21 cellular contexts compared by ENCODE assay signal in the genomic region with DNA sequence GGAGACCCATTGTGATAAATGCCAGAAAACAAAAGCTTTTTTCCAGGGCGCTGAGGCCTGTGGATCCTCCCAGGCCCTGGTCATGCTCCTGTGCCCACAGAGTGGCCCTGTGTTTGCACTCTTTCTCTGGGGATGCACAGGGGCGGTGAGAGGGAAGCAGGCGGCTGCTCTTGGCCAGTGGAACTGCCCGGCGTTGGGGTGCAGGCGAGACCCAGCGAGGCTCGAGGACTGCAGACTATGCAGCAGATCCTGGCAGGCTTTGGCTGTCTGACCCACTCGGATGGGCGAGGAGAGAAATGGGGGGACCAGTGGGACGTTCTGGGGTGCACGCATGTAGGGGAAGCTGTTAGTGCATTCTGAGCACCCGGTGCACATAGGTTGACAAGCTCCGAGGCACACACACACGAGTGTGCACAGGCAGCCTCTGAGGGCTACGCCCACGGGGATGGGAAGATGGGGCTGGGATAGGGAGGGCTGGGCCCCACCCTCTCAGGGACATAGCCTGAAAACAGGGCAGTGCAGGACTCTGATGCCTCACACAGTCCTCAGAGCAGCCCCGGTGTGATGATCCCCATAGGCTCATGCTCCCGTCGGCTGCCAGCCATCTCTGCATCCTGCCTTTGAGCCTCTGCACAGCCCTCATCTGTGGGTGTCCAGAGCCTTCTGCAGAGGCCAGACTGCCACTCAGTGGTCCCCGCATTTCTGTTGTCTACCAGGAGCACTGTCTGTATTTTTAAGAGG.
DNase-seq lines count a peak whose midpoint lies in the region; ATAC-seq lines count a peak whose summit lies in the region.
"Had no signal": no experiment of that assay in that cellular context is flagged by ENCODE, and none has a peak within 500 bp of the region (broad histone marks: within the 10 kb centered on the region; RNA-seq: fewer than 3 reads in every experiment).

No MANE protein-coding gene starts in this region.

- H3K9ac ChIP-seq in BLaER1 treated with 17β-estradiol and CSF1 and Interleukin-3, amounts not matched to agents 10 nM and 100 nM, result no peak overlapping the region
- H3K9ac ChIP-seq: GM23248 had no signal

- H3K9me3 Mint-ChIP-seq in activated naive CD4-positive, alpha-beta T cell treated with anti-CD3 and anti-CD28 coated beads, Interleukin-2, amount 10 ng/mL, durations not matched to agents 7 days and 5 days, result peaks cover 15% of the 10 kb centered on the region

- ATAC-seq in GM18519 (IDR thresholded peaks at IDR 0.05; ENCODE audit: low FRiP score, unreplicated experiment) (no peak), HG02678 (IDR thresholded peaks at IDR 0.05; ENCODE audit: unreplicated experiment) (no peak)

- CTCF ChIA-PET in activated naive CD4-positive, alpha-beta T cell treated with anti-CD3 and anti-CD28 coated beads, Interleukin-2, amount 10 ng/mL, durations not matched to agents 7 days and 5 days (lab: Charles Lee), result no interaction called here

- H3K27ac Mint-ChIP-seq in activated naive CD4-positive, alpha-beta T cell treated with anti-CD3 and anti-CD28 coated beads, Interleukin-2, amount 10 ng/mL, durations not matched to agents 7 days and 5 days, result no peak overlapping the region

- peaks cover 0 to 10% (median 0%) of the 10 kb centered on the region in 11 experiments; a peak in 4 of 22 replicates for H3K36me3 ChIP-seq in BLaER1 treated with 17β-estradiol and CSF1 and Interleukin-3, amounts not matched to agents 10 nM and 100 nM
- H3K36me3 ChIP-seq: HAP-1 had no signal

- peaks cover 0 to 87% (median 24%) of the 10 kb centered on the region in 11 experiments; a peak in 16 of 22 replicates for H4K20me1 ChIP-seq in BLaER1 treated with 17β-estradiol and CSF1 and Interleukin-3, amounts not matched to agents 10 nM and 100 nM

- H3K9me3 ChIP-seq in BLaER1 treated with 17β-estradiol and CSF1 and Interleukin-3, amounts not matched to agents 10 nM and 100 nM (replicated peaks in 1 of 11), result peaks cover 15 to 22% (median 17%) of the 10 kb centered on the region in 11 experiments
- H3K9me3 ChIP-seq: HAP-1 had no signal

- peaks cover 0 to 21% (median 9%) of the 10 kb centered on the region in 11 experiments; a peak in 12 of 22 replicates for H3K27me3 ChIP-seq in BLaER1 treated with 17β-estradiol and CSF1 and Interleukin-3, amounts not matched to agents 10 nM and 100 nM

- no peaks in the 10 kb centered on the region for H3K27me3 Mint-ChIP-seq in activated naive CD4-positive, alpha-beta T cell treated with anti-CD3 and anti-CD28 coated beads, Interleukin-2, amount 10 ng/mL, durations not matched to agents 7 days and 5 days

- H3K4me2 ChIP-seq in BLaER1 treated with 17β-estradiol and CSF1 and Interleukin-3, amounts not matched to agents 10 nM and 100 nM, result peak overlapping the region in 8 of 11 experiments; percentile 5 to 71 (median 62); a peak in 11 of 22 replicates

- H3K36me3 Mint-ChIP-seq in activated naive CD4-positive, alpha-beta T cell treated with anti-CD3 and anti-CD28 coated beads, Interleukin-2, amount 10 ng/mL, durations not matched to agents 7 days and 5 days, result no peaks in the 10 kb centered on the region
- H3K36me3 Mint-ChIP-seq: CD14-positive monocyte had no signal

- no peak overlapping the region for H3K4me3 Mint-ChIP-seq in activated naive CD4-positive, alpha-beta T cell treated with anti-CD3 and anti-CD28 coated beads, Interleukin-2, amount 10 ng/mL, durations not matched to agents 7 days and 5 days
- H3K4me3 Mint-ChIP-seq: CD14-positive monocyte had no signal

- peak; percentile 66 for DNase-seq in DMS 273 (lab: John Stamatoyannopoulos, UW; ENCODE audit: unreplicated experiment)
- DNase-seq in DMS 273 treated with DMSO at 0.1 percent for 48 hours (lab: John Stamatoyannopoulos, UW), result no peak
- peak; percentile 71 for DNase-seq in NCI-H1694 treated with DMSO at 0.1 percent for 48 hours (lab: John Stamatoyannopoulos, UW)
- peak; percentile 13 for DNase-seq in left kidney (ENCODE audit: low read depth, low spot score)
- DNase-seq in activated naive CD4-positive, alpha-beta T cell treated with anti-CD3 and anti-CD28 coated beads, Interleukin-2, amount 10 ng/mL, durations not matched to agents 7 days and 5 days, result no peak
- DNase-seq: AML-193, DND-41, GM23248, Kasumi-1, NCI-H187, NCI-H2107, NCI-H226, NCI-H524 treated with DMSO at 0.1 percent for 48 hours, SHP77, T-helper 2 cell had no signal

- peaks cover 0 to 74% (median 56%) of the 10 kb centered on the region in 10 experiments; a peak in 16 of 20 replicates for H3K4me1 ChIP-seq in BLaER1 treated with 17β-estradiol and CSF1 and Interleukin-3, amounts not matched to agents 10 nM and 100 nM
- H3K4me1 ChIP-seq: HAP-1 had no signal

- no peaks in the 10 kb centered on the region for H3K4me1 Mint-ChIP-seq in activated naive CD4-positive, alpha-beta T cell treated with anti-CD3 and anti-CD28 coated beads, Interleukin-2, amount 10 ng/mL, durations not matched to agents 7 days and 5 days
- H3K4me1 Mint-ChIP-seq: CD14-positive monocyte had no signal

- H3K27ac ChIP-seq in BLaER1 treated with 17β-estradiol and CSF1 and Interleukin-3, amounts not matched to agents 10 nM and 100 nM, result no peak overlapping the region
- H3K27ac ChIP-seq: 22Rv1, GM23248 had no signal

- H3K4me3 ChIP-seq in BLaER1 treated with 17β-estradiol and CSF1 and Interleukin-3, amounts not matched to agents 10 nM and 100 nM, result no peak overlapping the region
- H3K4me3 ChIP-seq: GM23248, HAP-1 had no signal

Comparison
In these comparisons a context has a peak if more than half of its experiments do, and no peak if none do; other contexts are left out.
1. DNase-seq: peak in DMS 273 (single experiment), NCI-H1694 treated with DMSO at 0.1 percent for 48 hours (single experiment) and left kidney (single experiment); none in DMS 273 treated with DMSO at 0.1 percent for 48 hours (single experiment) and activated naive CD4-positive, alpha-beta T cell treated with anti-CD3 and anti-CD28 coated beads, Interleukin-2, amount 10 ng/mL, durations not matched to agents 7 days and 5 days (single experiment).